Comparison of ENCODE assay signal across 18 cellular contexts in the genomic region with DNA sequence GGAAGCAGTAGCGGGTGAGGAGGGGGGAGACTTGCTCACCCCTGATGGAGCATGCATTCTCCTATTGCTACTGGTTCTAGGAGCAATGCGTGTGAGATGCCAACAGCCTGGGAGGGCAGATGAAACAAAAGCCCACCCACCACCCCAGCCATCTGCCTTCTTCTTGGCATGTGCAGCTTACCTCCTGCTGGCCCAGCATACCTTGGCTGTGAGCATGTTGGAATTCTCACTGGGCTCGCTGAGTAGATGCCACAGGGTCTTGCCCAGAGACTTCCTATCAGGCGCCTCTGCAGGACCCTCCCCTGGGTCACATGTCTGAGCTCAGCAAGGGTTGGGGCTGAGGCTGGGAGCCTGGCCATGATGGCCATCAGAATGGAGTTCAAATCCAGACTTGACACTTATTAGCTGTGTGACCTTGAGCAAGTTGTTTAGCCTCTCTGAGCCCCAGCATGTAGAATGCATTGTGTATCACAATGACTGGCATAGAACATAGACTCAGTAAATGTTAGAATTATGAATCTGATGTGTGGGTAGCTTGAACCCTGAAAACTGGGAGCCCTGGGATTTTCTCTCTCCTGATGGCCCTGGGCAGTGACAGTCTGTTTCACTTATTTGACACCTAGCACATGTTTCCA. TPM values are rescaled to one million over a fixed set of nuclear protein-coding genes. Genes with fewer than 3 reads are reported as not detected.
DNase-seq lines count a peak whose midpoint lies in the region; ATAC-seq and TF ChIP-seq lines count a peak whose summit lies in the region.
"Had no signal": no experiment of that assay in that cellular context is flagged by ENCODE, and none has a peak within 500 bp of the region (broad histone marks: within the 10 kb centered on the region; RNA-seq: fewer than 3 reads in every experiment).

No MANE protein-coding gene starts in this region.

- peaks cover 16% of the 10 kb centered on the region; the same call in 1 of the 2 replicates for H3K27me3 ChIP-seq in SK-N-SH (ENCODE audit: insufficient read depth)
- H3K27me3 ChIP-seq in HCT116 (ENCODE audit: insufficient read depth, low read length) = no peaks in the 10 kb centered on the region
- H3K27me3 ChIP-seq in lower lobe of right lung (ENCODE audit: low read depth) = no peaks in the 10 kb centered on the region
- H3K27me3 ChIP-seq: upper lobe of left lung had no signal

- H3K79me2 ChIP-seq in SK-N-SH (ENCODE audit: insufficient read depth) (no peaks in the 10 kb centered on the region), HCT116 (ENCODE audit: insufficient read depth, low read length) (no peaks in the 10 kb centered on the region)

- H3K4me1 ChIP-seq in SK-N-SH (ENCODE audit: control insufficient read depth in 1 of 2, insufficient read depth in 2 of 2, low read depth in 1 of 2, low read length in 1 of 2) (no peaks in the 10 kb centered on the region), HCT116 (ENCODE audit: control insufficient read depth in 1 of 2, insufficient read depth in 2 of 2, low read length in 2 of 2) (peaks cover 9 to 21% of the 10 kb centered on the region in 2 experiments; a peak in 3 of 4 replicates), lower lobe of right lung (peaks cover 15% of the 10 kb centered on the region)
- H3K4me1 ChIP-seq: psoas muscle had no signal

- no peak overlapping the region for H3K27ac ChIP-seq in SK-N-SH (ENCODE audit: low read depth in 2 of 2, low read length in 1 of 2)
- H3K27ac ChIP-seq in HCT116 (ENCODE audit: low read depth, low read length) = no peak overlapping the region
- H3K27ac ChIP-seq in lower lobe of right lung = no peak overlapping the region
- H3K27ac ChIP-seq: epithelial cell of prostate, upper lobe of left lung had no signal

- ATAC-seq in SK-N-SH treated with all-trans-retinoic acid at 6 μM for 48 hours (no peak), HCT116 (no peak), omental fat pad (ENCODE audit: low FRiP score) (no peak), GM18520 (IDR thresholded peaks at IDR 0.05; ENCODE audit: unreplicated experiment) (no peak), lower lobe of right lung (no peak)
- no peak for ATAC-seq in stimulated activated naive CD8-positive, alpha-beta T cell treated with anti-CD3 and anti-CD28 coated beads, Interleukin-15, Interleukin-2, amounts not matched to agents 100 U/mL and 50 U/mL, for 24 hours
- ATAC-seq: GM23338 had no signal

- H3K9ac ChIP-seq in SK-N-SH (no peak overlapping the region), HCT116 (ENCODE audit: low read length) (no peak overlapping the region)

- no peak for TF ChIP-seq POLR2A in HCT116 (IDR thresholded peaks at IDR 0.05; ENCODE audit: borderline replicate concordance, extremely low read depth, insufficient read depth, insufficient read length)

- POLR2A ChIA-PET in SK-N-SH (lab: Yijun Ruan, JAX) = no interaction called here
- POLR2A ChIA-PET in HCT116 (lab: Charles Lee) = no interaction called here

- no peak overlapping the region for H2AFZ ChIP-seq in SK-N-SH (ENCODE audit: low read depth)
- H2AFZ ChIP-seq in HCT116 (ENCODE audit: low read depth, low read length, poor library complexity, severe bottlenecking) = no peak overlapping the region
- H2AFZ ChIP-seq: GM23338 had no signal

- TF ChIP-seq RAD21 in SK-N-SH (IDR thresholded peaks at IDR 0.05; ENCODE audit: low read length) = no peak
- TF ChIP-seq RAD21 in HCT116 (IDR thresholded peaks at IDR 0.05; ENCODE audit: low read depth) = no peak

- H3K4me3 ChIP-seq in SK-N-SH (ENCODE audit: low read depth in 2 of 2, low read length in 1 of 2) = no peak overlapping the region
- H3K4me3 ChIP-seq in HCT116 (replicated peaks in 1 of 2; ENCODE audit: low read depth in 1 of 2, low read length in 2 of 2) = no peak overlapping the region
- no peak overlapping the region for H3K4me3 ChIP-seq in lower lobe of right lung
- H3K4me3 ChIP-seq: GM23338, psoas muscle, upper lobe of left lung had no signal

- no peaks in the 10 kb centered on the region for H4K20me1 ChIP-seq in SK-N-SH (ENCODE audit: insufficient read depth)
- no peaks in the 10 kb centered on the region for H4K20me1 ChIP-seq in HCT116 (ENCODE audit: insufficient read depth)

- H3K4me2 ChIP-seq in SK-N-SH (no peak overlapping the region), HCT116 (ENCODE audit: low read length) (0 out of 2 replicates have a peak overlapping the region, but pooled peaks have one; percentile 28)
- H3K4me2 ChIP-seq: GM23338 had no signal

- CTCF ChIA-PET in SK-N-SH (lab: Yijun Ruan, JAX) (interaction anchor here (0.9 to 3.6 kb wide), 5 partner anchors 10 to 175 kb away, joined by 3 to 13 read pairs (median 4); a partner anchor contains a TSS), HCT116 (lab: Charles Lee) (interaction anchor here (1.3 kb wide), 1 partner anchor 25 kb away, joined by 3 read pairs; no protein-coding TSS in a partner anchor)

- DNase-seq in SK-N-SH = peak; percentile 3
- DNase-seq in HCT116 (ENCODE audit: low read depth, low spot score) = no peak
- DNase-seq in cerebellum (ENCODE audit: low spot score) = peak; percentile 51
- peak; percentile 10 for DNase-seq in omental fat pad (ENCODE audit: low spot score)
- no peak for DNase-seq in stimulated activated naive CD8-positive, alpha-beta T cell treated with anti-CD3 and anti-CD28 coated beads, Interleukin-15, Interleukin-2, amounts not matched to agents 100 U/mL and 50 U/mL, for 24 hours
- no peak for DNase-seq in lower lobe of right lung
- DNase-seq: activated CD4-positive, alpha-beta T cell treated with anti-CD3 and anti-CD28 coated beads, Interleukin-2, amount 10 ng/mL, durations not matched to agents 24 days and 14 days; AML-193; central memory CD4-positive, alpha-beta T cell; KG1; NCI-H1436 treated with DMSO at 0.1 percent for 48 hours; NCI-H526; psoas muscle had no signal

- no TSS peak for BruUV-seq in HCT116 (replicated peaks; lab: Mats Ljungman, UMichigan)

- no peak for TF ChIP-seq EP300 in SK-N-SH (IDR thresholded peaks at IDR 0.05; ENCODE audit: borderline replicate concordance in 1 of 2, low read depth in 1 of 2, low read length in 1 of 2)

- H3K9me2 ChIP-seq in SK-N-SH (no peaks in the 10 kb centered on the region), HCT116 (ENCODE audit: insufficient read depth) (no peaks in the 10 kb centered on the region)

- 74% methylated on average over 3 of the region's 4 CpGs for WGBS in SK-N-SH (ENCODE audit: low lambda C conversion rate)

- TF ChIP-seq CTCF in SK-N-SH (IDR thresholded peaks at IDR 0.05) (no peak), HCT116 (IDR thresholded peaks at IDR 0.05 in 2 of 3, conservative IDR thresholded peaks at IDR 0.05 in 1 of 3; ENCODE audit: borderline replicate concordance in 1 of 3, insufficient read depth in 1 of 3, low read depth in 2 of 3, low read length in 2 of 3) (no peak), omental fat pad (IDR thresholded peaks at IDR 0.05) (no peak), lower lobe of right lung (IDR thresholded peaks at IDR 0.05) (no peak)

- H3K36me3 ChIP-seq in SK-N-SH (replicated peaks in 1 of 2; ENCODE audit: control insufficient read depth in 1 of 2, insufficient read depth in 2 of 2, low read length in 1 of 2) = no peaks in the 10 kb centered on the region
- no peaks in the 10 kb centered on the region for H3K36me3 ChIP-seq in HCT116 (ENCODE audit: control insufficient read depth in 1 of 2, insufficient read depth in 2 of 2, low read length in 2 of 2)
- no peaks in the 10 kb centered on the region for H3K36me3 ChIP-seq in lower lobe of right lung
- H3K36me3 ChIP-seq: upper lobe of left lung had no signal

- RAD21 ChIA-PET in HCT116 (lab: Charles Lee; ENCODE audit: low non-redundant PET in 1 of 2, low total read pairs in 2 of 2, uncharacterized antibody in 2 of 2, unreplicated experiment in 2 of 2) = interaction anchor here in 1 of 2 experiments (0.6 kb wide), 1 partner anchor 50 kb away, joined by 3 read pairs; no protein-coding TSS in a partner anchor

- H3K9me3 ChIP-seq in SK-N-SH (no peaks in the 10 kb centered on the region), HCT116 (ENCODE audit: control insufficient read depth in 1 of 2, insufficient read depth in 1 of 2, low read depth in 1 of 2, low read length in 2 of 2) (no peaks in the 10 kb centered on the region), lower lobe of right lung (no peaks in the 10 kb centered on the region)
- H3K9me3 ChIP-seq: psoas muscle, upper lobe of left lung had no signal

- intact Hi-C loops in HCT116 (cut with micrococcal nuclease) = no loop called here
- intact Hi-C loops in lower lobe of right lung (cut with DNase I) = no loop called here

- H3F3A ChIP-seq in SK-N-SH (replicated peaks; ENCODE audit: insufficient read depth) = no peaks in the 10 kb centered on the region

TF ChIP-seq in SK-N-SH treated with all-trans-retinoic acid at 6 μM for 48 hours, 23 proteins besides CTCF, POLR2A, EP300 and RAD21:
- TF ChIP-seq ZNF565 (CRISPR knock-in tag; conservative IDR thresholded peaks at IDR 0.05; ENCODE audit: low read depth) (no peak), ZNF8 (CRISPR knock-in tag; IDR thresholded peaks at IDR 0.05) (no peak), OSR1 (CRISPR knock-in tag; IDR thresholded peaks at IDR 0.05) (no peak)

TF ChIP-seq in HCT116, 20 proteins besides CTCF, POLR2A, EP300 and RAD21 (continues in another document):
- TF ChIP-seq CEBPB (IDR thresholded peaks at IDR 0.05; ENCODE audit: low read depth) (no peak), SP1 (IDR thresholded peaks at IDR 0.05; ENCODE audit: low read depth) (no peak), YY1 (IDR thresholded peaks at IDR 0.05; ENCODE audit: extremely low read depth, insufficient replicate concordance, low read depth, low read length) (no peak)

RNA-seq across cellular contexts. Expression of a gene that starts 38.2 kb away (rescaled TPM):
- 0.03 and 0.18 TPM in 2 replicates for polyA plus RNA-seq in SK-N-SH (2012; rRNA removed)
- polyA plus RNA-seq in SK-N-SH (2012; cell fraction: cytosol; rRNA removed) = 0.03 and 0.05 TPM in 2 replicates
- 0.04 and 0.12 TPM in 2 replicates for polyA plus RNA-seq in SK-N-SH (2012; cell fraction: nucleus; rRNA removed)
- total RNA-seq in HCT116 (2021; ENCODE audit: unreplicated experiment) (not detected), cerebellum (4.5 TPM), omental fat pad (10 to 100 TPM; 25.3 to 41.9 (median 34.4) TPM), lower lobe of right lung (9.4 TPM)
- 0.04 and 0.16 TPM in 2 replicates for polyA plus RNA-seq in HCT116 (2012)

Comparison
In these comparisons a context has a peak if more than half of its experiments do, and no peak if none do; other contexts are left out.
1. DNase-seq: peak in SK-N-SH (single experiment), cerebellum (single experiment) and omental fat pad (single experiment); none in HCT116 (single experiment), stimulated activated naive CD8-positive, alpha-beta T cell treated with anti-CD3 and anti-CD28 coated beads, Interleukin-15, Interleukin-2, amounts not matched to agents 100 U/mL and 50 U/mL, for 24 hours (single experiment) and lower lobe of right lung (single experiment).